Comparison of ENCODE assay signal across 1 cellular context in genomic region chr5:131399007-131399406, GRCh38.
TF ChIP-seq lines count a peak whose summit lies in the region.

No MANE protein-coding gene starts in this region.

TF ChIP-seq in GM12878, 131 proteins besides CTCF, POLR2A, EP300 and RAD21:
- peak; percentile 49; the same call in 1 of the 2 replicates for TF ChIP-seq POLR2AphosphoS5 (IDR thresholded peaks at IDR 0.05; ENCODE audit: low read length)
- peak in 1 of 2 experiments; percentile 37; a peak in 1 of 4 replicates for TF ChIP-seq BHLHE40 (IDR thresholded peaks at IDR 0.05; ENCODE audit: borderline replicate concordance in 1 of 2, low read depth in 2 of 2, low read length in 1 of 2)
